ENCODE assay signal across 21 cellular contexts in genomic region chr10:33489606-33490176, GRCh38.
DNase-seq lines count a peak whose midpoint lies in the region; ATAC-seq and TF ChIP-seq lines count a peak whose summit lies in the region.
"Had no signal": no experiment of that assay in that cellular context is flagged by ENCODE, and none has a peak within 500 bp of the region (broad histone marks: within the 10 kb centered on the region; RNA-seq: fewer than 3 reads in every experiment).

No MANE protein-coding gene starts in this region.

- no TSS peak for BruUV-seq in OCI-LY7 (replicated peaks; lab: Mats Ljungman, UMichigan)

- no peaks in the 10 kb centered on the region for H3K79me2 ChIP-seq in OCI-LY7 (ENCODE audit: insufficient read depth, low read depth, low read length)

- H3K27ac ChIP-seq in esophagus muscularis mucosa (replicated peaks in 1 of 4) (peak overlapping the region; percentile 35 to 65 (median 48)), gastroesophageal sphincter (peak overlapping the region; percentile 8 to 69 (median 58)), sigmoid colon (peak overlapping the region; percentile 28 to 56 (median 38)), OCI-LY7 (ENCODE audit: low read depth, low read length, poor library complexity, severe bottlenecking) (no peak overlapping the region)

- H3K4me3 ChIP-seq in esophagus muscularis mucosa = no peak overlapping the region
- no peak overlapping the region for H3K4me3 ChIP-seq in gastroesophageal sphincter
- H3K4me3 ChIP-seq in sigmoid colon = no peak overlapping the region
- H3K4me3 ChIP-seq in OCI-LY7 (ENCODE audit: low read depth, low read length, poor library complexity, severe bottlenecking) = no peak overlapping the region

- no peaks in the 10 kb centered on the region for H3K9me3 ChIP-seq in esophagus muscularis mucosa
- no peaks in the 10 kb centered on the region for H3K9me3 ChIP-seq in gastroesophageal sphincter
- no peaks in the 10 kb centered on the region for H3K9me3 ChIP-seq in sigmoid colon
- no peaks in the 10 kb centered on the region for H3K9me3 ChIP-seq in OCI-LY7 (ENCODE audit: low read length)
- H3K9me3 ChIP-seq: BE2C, Caco-2 had no signal

- H3K36me3 ChIP-seq in esophagus muscularis mucosa (no peaks in the 10 kb centered on the region), gastroesophageal sphincter (no peaks in the 10 kb centered on the region), sigmoid colon (no peaks in the 10 kb centered on the region), OCI-LY7 (ENCODE audit: insufficient read depth, low read length) (no peaks in the 10 kb centered on the region)
- H3K36me3 ChIP-seq: BE2C had no signal

- no peaks in the 10 kb centered on the region for H3K9me2 ChIP-seq in OCI-LY7 (ENCODE audit: insufficient read depth, low read length)

- H3K4me2 ChIP-seq in OCI-LY7 (ENCODE audit: low read length) = no peak overlapping the region

- no peak for TF ChIP-seq CTCF in AG09319 (IDR thresholded peaks at IDR 0.05; ENCODE audit: low read depth, low read length)
- TF ChIP-seq CTCF in esophagus muscularis mucosa (IDR thresholded peaks at IDR 0.05) = no peak
- no peak for TF ChIP-seq CTCF in gastroesophageal sphincter (IDR thresholded peaks at IDR 0.05)
- no peak for TF ChIP-seq CTCF in sigmoid colon (IDR thresholded peaks at IDR 0.05)
- no peak for TF ChIP-seq CTCF in OCI-LY7 (conservative IDR thresholded peaks at IDR 0.05; ENCODE audit: low read length)

- no peak overlapping the region for H2AFZ ChIP-seq in OCI-LY7 (ENCODE audit: low read length)

- intact Hi-C loops in esophagus muscularis mucosa (cut with DNase I) = loop anchor here (5.0 kb wide), 1 partner anchor 157 kb away; the partner anchor contains the start of gene NRP1
- intact Hi-C loops in sigmoid colon (cut with DNase I) = loop anchor here (10.0 kb wide), 1 partner anchor 155 kb away; the partner anchor contains the start of gene NRP1
- intact Hi-C loops in OCI-LY7 (cut with micrococcal nuclease; ENCODE audit: unreplicated experiment) = no loop called here

- POLR2A ChIA-PET in OCI-LY7 (lab: Charles Lee) = interaction anchor here (0.7 kb wide), 1 partner anchor 1796 kb away, joined by 3 read pairs; no protein-coding TSS in a partner anchor

- CTCF ChIA-PET in OCI-LY7 (lab: Charles Lee; ENCODE audit: unreplicated experiment) = no interaction called here

- H4K20me1 ChIP-seq in OCI-LY7 (ENCODE audit: insufficient read depth, low read length) = no peaks in the 10 kb centered on the region

- ATAC-seq in gastroesophageal sphincter = peak; percentile 46
- no peak for ATAC-seq in HG02798 (IDR thresholded peaks at IDR 0.05; ENCODE audit: poor library complexity, unreplicated experiment)
- ATAC-seq in HG02870 (IDR thresholded peaks at IDR 0.05; ENCODE audit: unreplicated experiment) = no peak

- no peak for TF ChIP-seq POLR2A in esophagus muscularis mucosa (IDR thresholded peaks at IDR 0.05; ENCODE audit: low read depth)
- no peak for TF ChIP-seq POLR2A in gastroesophageal sphincter (IDR thresholded peaks at IDR 0.05)
- no peak for TF ChIP-seq POLR2A in sigmoid colon (IDR thresholded peaks at IDR 0.05)

- DNase-seq in AG09319 (ENCODE audit: extremely low read depth, low read depth) = peak; percentile 24
- no peak for DNase-seq in esophagus muscularis mucosa (ENCODE audit: extremely low spot score)
- no peak for DNase-seq in sigmoid colon
- no peak for DNase-seq in NCI-H146 (lab: John Stamatoyannopoulos, UW)
- DNase-seq in OCI-LY7 (ENCODE audit: low spot score) = no peak
- DNase-seq: 8988T; BE2C; Caco-2; CD4-positive, CD25-positive, alpha-beta regulatory T cell; HCEC 1CT; MM.1S; NCI-H1092; NCI-H1694; NCI-H510A; NCI-H748 treated with DMSO at 0.1 percent for 48 hours; NK-92 treated with Interleukin-12 subunit alpha and Interleukin-12 subunit beta, amount 100 ng/mL, for 24 hours; OCI-M1; Right ventricle myocardium superior had no signal

- H3K27me3 ChIP-seq in esophagus muscularis mucosa (no peaks in the 10 kb centered on the region), gastroesophageal sphincter (no peaks in the 10 kb centered on the region), sigmoid colon (no peaks in the 10 kb centered on the region)
- H3K27me3 ChIP-seq: BE2C had no signal

- no peak for TF ChIP-seq EP300 in esophagus muscularis mucosa (IDR thresholded peaks at IDR 0.05)
- no peak for TF ChIP-seq EP300 in gastroesophageal sphincter (IDR thresholded peaks at IDR 0.05)
- no peak for TF ChIP-seq EP300 in sigmoid colon (IDR thresholded peaks at IDR 0.05)

- WGBS in esophagus muscularis mucosa = 36% methylated on average over 6 of the region's 6 CpGs
- 34 to 50% methylated on average over 5 to 6 of the region's 6 CpGs for WGBS in gastroesophageal sphincter (ENCODE audit: low coverage in 1 of 2), 2 donors
- 78 to 79% methylated on average over 6 of the region's 6 CpGs for WGBS in sigmoid colon, 2 donors

- peaks cover 6 to 72% (median 61%) of the 10 kb centered on the region in 4 donors for H3K4me1 ChIP-seq in esophagus muscularis mucosa
- H3K4me1 ChIP-seq in gastroesophageal sphincter = peaks cover 7 to 76% (median 11%) of the 10 kb centered on the region in 3 donors
- H3K4me1 ChIP-seq in sigmoid colon = peaks cover 0 to 65% (median 53%) of the 10 kb centered on the region in 4 donors
- H3K4me1 ChIP-seq in OCI-LY7 (ENCODE audit: insufficient read depth, low read length, poor library complexity, severe bottlenecking) = no peaks in the 10 kb centered on the region
- H3K4me1 ChIP-seq: BE2C, Caco-2 had no signal
